ENCODE assay signal across 26 cellular contexts in the genomic region with DNA sequence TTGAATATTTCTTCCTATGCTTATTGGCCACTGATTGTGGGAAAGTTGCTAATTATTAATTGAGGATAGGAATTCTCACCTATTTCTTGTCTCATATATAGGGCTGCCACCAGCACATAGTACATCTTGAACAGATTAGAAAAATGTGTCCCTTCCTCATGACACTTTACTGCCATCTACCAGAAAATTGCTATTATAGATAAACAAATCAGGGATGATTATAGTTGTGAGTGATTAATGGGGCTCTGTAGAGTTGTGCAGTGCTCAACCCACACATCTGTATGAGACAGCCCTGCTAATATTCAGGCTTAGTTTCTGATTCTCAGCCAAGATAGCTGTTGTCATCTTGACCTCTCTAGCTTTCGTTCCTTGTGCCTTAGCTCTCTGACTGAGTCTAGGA.
DNase-seq lines count a peak whose midpoint lies in the region; ATAC-seq and TF ChIP-seq lines count a peak whose summit lies in the region.
"Had no signal": no experiment of that assay in that cellular context is flagged by ENCODE, and none has a peak within 500 bp of the region (broad histone marks: within the 10 kb centered on the region; RNA-seq: fewer than 3 reads in every experiment).

No MANE protein-coding gene starts in this region.

- no peaks in the 10 kb centered on the region for H3K27me3 Mint-ChIP-seq in natural killer cell (ENCODE audit: low read depth in 2 of 2)
- H3K27me3 Mint-ChIP-seq in natural killer cell treated with Interleukin-12 subunit alpha and Interleukin-12 subunit beta and Interleukin-15 and Interleukin-18, amount 100 ng/mL, for 72 hours, result no peaks in the 10 kb centered on the region
- no peaks in the 10 kb centered on the region for H3K27me3 Mint-ChIP-seq in naive thymus-derived CD4-positive, alpha-beta T cell
- H3K27me3 Mint-ChIP-seq in activated T-cell treated with anti-CD3 and anti-CD28 coated beads, Interleukin-2, amount 50 U/mL, for 4 hours (ENCODE audit: low read depth), result no peaks in the 10 kb centered on the region

- peak; percentile 37 to 69 (median 50) for ATAC-seq in natural killer cell
- no peak for ATAC-seq in natural killer cell treated with Interleukin-12 subunit alpha and Interleukin-12 subunit beta and Interleukin-15 and Interleukin-18, amount 100 ng/mL, for 72 hours
- peak; percentile 50 for ATAC-seq in naive thymus-derived CD4-positive, alpha-beta T cell
- no peak for ATAC-seq in activated T-cell treated with anti-CD3 and anti-CD28 coated beads, Interleukin-2, amount 50 U/mL, for 4 hours
- ATAC-seq: foreskin keratinocyte, GM23338, heart left ventricle had no signal

- CTCF ChIA-PET in naive thymus-derived CD4-positive, alpha-beta T cell (lab: Charles Lee), result interaction anchor here (1.5 kb wide), 1 partner anchor 473 kb away, joined by 3 read pairs; no protein-coding TSS in a partner anchor

- H3K4me1 ChIP-seq in naive thymus-derived CD4-positive, alpha-beta T cell (ENCODE audit: control insufficient read depth in 2 of 2, insufficient read depth in 2 of 2, low read length in 2 of 2), result no peaks in the 10 kb centered on the region
- H3K4me1 ChIP-seq: Peyer's patch, prostate gland had no signal

- DNase-seq in natural killer cell (no peak), OCI-M1 (lab: John Stamatoyannopoulos, UW) (peak; percentile 2), NCI-H2227 treated with DMSO at 0.1 percent for 48 hours (lab: John Stamatoyannopoulos, UW) (no peak), NCI-H2196 treated with DMSO at 0.1 percent for 48 hours (lab: John Stamatoyannopoulos, UW; ENCODE audit: unreplicated experiment) (no peak), cerebellar cortex (ENCODE audit: low spot score) (no peak)
- DNase-seq in natural killer cell treated with Interleukin-12 subunit alpha and Interleukin-12 subunit beta and Interleukin-15 and Interleukin-18, amount 100 ng/mL, for 72 hours (ENCODE audit: low spot score), result no peak
- peak in 5 of 9 donors; percentile 7 to 28 (median 14) for DNase-seq in naive thymus-derived CD4-positive, alpha-beta T cell
- DNase-seq in activated T-cell treated with anti-CD3 and anti-CD28 coated beads, Interleukin-2, amount 50 U/mL, for 4 hours, result no peak
- DNase-seq: activated CD4-positive, CD25-positive, alpha-beta regulatory T cell; activated naive CD4-positive, alpha-beta T cell treated with Interleukin-2 at 50 U/mL for 16 hours; foreskin keratinocyte; heart left ventricle; IMR-90; kidney glomerular epithelial cell; NCI-H1092 treated with DMSO at 0.1 percent for 48 hours; NCI-H187 treated with DMSO at 0.1 percent for 48 hours; NCI-H2171 treated with DMSO at 0.1 percent for 48 hours; NCI-H524 treated with DMSO at 0.1 percent for 48 hours; Peyer's patch; SHP77 treated with DMSO at 0.1 percent for 48 hours had no signal

- H3K36me3 Mint-ChIP-seq in natural killer cell, result no peaks in the 10 kb centered on the region
- H3K36me3 Mint-ChIP-seq in natural killer cell treated with Interleukin-12 subunit alpha and Interleukin-12 subunit beta and Interleukin-15 and Interleukin-18, amount 100 ng/mL, for 72 hours, result no peaks in the 10 kb centered on the region
- H3K36me3 Mint-ChIP-seq in naive thymus-derived CD4-positive, alpha-beta T cell, result no peaks in the 10 kb centered on the region
- no peaks in the 10 kb centered on the region for H3K36me3 Mint-ChIP-seq in activated T-cell treated with anti-CD3 and anti-CD28 coated beads, Interleukin-2, amount 50 U/mL, for 4 hours (ENCODE audit: insufficient read depth)

- H3K27me3 ChIP-seq in naive thymus-derived CD4-positive, alpha-beta T cell (ENCODE audit: control insufficient read depth in 2 of 2, insufficient read depth in 2 of 2, low read length in 2 of 2), result no peaks in the 10 kb centered on the region
- H3K27me3 ChIP-seq: foreskin keratinocyte, heart left ventricle, neutrophil, Peyer's patch, tibial nerve had no signal

- intact Hi-C loops in natural killer cell (cut with micrococcal nuclease), result loop anchor here (5.0 kb wide), 1 partner anchor 1123 kb away; no protein-coding TSS in a partner anchor
- intact Hi-C loops in naive thymus-derived CD4-positive, alpha-beta T cell (cut with micrococcal nuclease), result loop anchor here in 1 of 2 donors (1.0 to 5.0 kb wide), 5 partner anchors 187 to 542 kb away; a partner anchor contains a TSS

- H3K36me3 ChIP-seq in naive thymus-derived CD4-positive, alpha-beta T cell (ENCODE audit: control insufficient read depth in 2 of 3, insufficient read depth in 3 of 3, low read length in 3 of 3), result no peaks in the 10 kb centered on the region
- H3K36me3 ChIP-seq: heart left ventricle, neutrophil, Peyer's patch, prostate gland, tibial nerve had no signal

- no peak overlapping the region for H3K4me3 Mint-ChIP-seq in natural killer cell
- H3K4me3 Mint-ChIP-seq in natural killer cell treated with Interleukin-12 subunit alpha and Interleukin-12 subunit beta and Interleukin-15 and Interleukin-18, amount 100 ng/mL, for 72 hours, result no peak overlapping the region
- no peak overlapping the region for H3K4me3 Mint-ChIP-seq in naive thymus-derived CD4-positive, alpha-beta T cell
- no peak overlapping the region for H3K4me3 Mint-ChIP-seq in activated T-cell treated with anti-CD3 and anti-CD28 coated beads, Interleukin-2, amount 50 U/mL, for 4 hours
- H3K4me3 Mint-ChIP-seq: GM23338 had no signal

- no peaks in the 10 kb centered on the region for H3K9me3 ChIP-seq in naive thymus-derived CD4-positive, alpha-beta T cell (ENCODE audit: control insufficient read depth in 2 of 3, low read length in 3 of 3)
- H3K9me3 ChIP-seq: neutrophil, Peyer's patch, prostate gland, tibial nerve had no signal

- POLR2A ChIA-PET in naive thymus-derived CD4-positive, alpha-beta T cell (lab: Charles Lee), result no interaction called here

- peak; percentile 22 for TF ChIP-seq CTCF in natural killer cell (IDR thresholded peaks at IDR 0.05)

- no peak overlapping the region for H3K27ac ChIP-seq in naive thymus-derived CD4-positive, alpha-beta T cell (ENCODE audit: low read depth, low read length)
- H3K27ac ChIP-seq: coronary artery, foreskin keratinocyte, heart left ventricle, neutrophil, Peyer's patch, prostate gland, tibial nerve had no signal

- H3K27ac Mint-ChIP-seq in natural killer cell, result no peak overlapping the region
- no peak overlapping the region for H3K27ac Mint-ChIP-seq in natural killer cell treated with Interleukin-12 subunit alpha and Interleukin-12 subunit beta and Interleukin-15 and Interleukin-18, amount 100 ng/mL, for 72 hours
- H3K27ac Mint-ChIP-seq in naive thymus-derived CD4-positive, alpha-beta T cell, result no peak overlapping the region
- H3K27ac Mint-ChIP-seq: GM23338 had no signal

- H3K9me3 Mint-ChIP-seq in natural killer cell, result no peaks in the 10 kb centered on the region
- H3K9me3 Mint-ChIP-seq in natural killer cell treated with Interleukin-12 subunit alpha and Interleukin-12 subunit beta and Interleukin-15 and Interleukin-18, amount 100 ng/mL, for 72 hours, result no peaks in the 10 kb centered on the region
- peaks cover 0 to 4% (median 0%) of the 10 kb centered on the region in 11 donors for H3K9me3 Mint-ChIP-seq in naive thymus-derived CD4-positive, alpha-beta T cell
- no peaks in the 10 kb centered on the region for H3K9me3 Mint-ChIP-seq in activated T-cell treated with anti-CD3 and anti-CD28 coated beads, Interleukin-2, amount 50 U/mL, for 4 hours
- H3K9me3 Mint-ChIP-seq: GM23338 had no signal

- no peak overlapping the region for H3K4me3 ChIP-seq in naive thymus-derived CD4-positive, alpha-beta T cell (ENCODE audit: low read length)
- H3K4me3 ChIP-seq: coronary artery, GM23338, heart left ventricle, lung, Peyer's patch, prostate gland, tibial nerve had no signal

- no peaks in the 10 kb centered on the region for H3K4me1 Mint-ChIP-seq in natural killer cell
- no peaks in the 10 kb centered on the region for H3K4me1 Mint-ChIP-seq in natural killer cell treated with Interleukin-12 subunit alpha and Interleukin-12 subunit beta and Interleukin-15 and Interleukin-18, amount 100 ng/mL, for 72 hours (ENCODE audit: low read depth in 2 of 2)
- no peaks in the 10 kb centered on the region for H3K4me1 Mint-ChIP-seq in naive thymus-derived CD4-positive, alpha-beta T cell
- no peaks in the 10 kb centered on the region for H3K4me1 Mint-ChIP-seq in activated T-cell treated with anti-CD3 and anti-CD28 coated beads, Interleukin-2, amount 50 U/mL, for 4 hours (ENCODE audit: low read depth)
- H3K4me1 Mint-ChIP-seq: GM23338 had no signal

Comparison
In these comparisons a context has a peak if more than half of its experiments do, and no peak if none do; other contexts are left out.
1. ATAC-seq: peak in natural killer cell (3 of 3) and naive thymus-derived CD4-positive, alpha-beta T cell (single experiment); none in natural killer cell treated with Interleukin-12 subunit alpha and Interleukin-12 subunit beta and Interleukin-15 and Interleukin-18, amount 100 ng/mL, for 72 hours (0 of 2) and activated T-cell treated with anti-CD3 and anti-CD28 coated beads, Interleukin-2, amount 50 U/mL, for 4 hours (0 of 2).
2. DNase-seq: peak in OCI-M1 (single experiment) and naive thymus-derived CD4-positive, alpha-beta T cell (5 of 9); none in natural killer cell (single experiment), natural killer cell treated with Interleukin-12 subunit alpha and Interleukin-12 subunit beta and Interleukin-15 and Interleukin-18, amount 100 ng/mL, for 72 hours (single experiment), activated T-cell treated with anti-CD3 and anti-CD28 coated beads, Interleukin-2, amount 50 U/mL, for 4 hours (single experiment), NCI-H2227 treated with DMSO at 0.1 percent for 48 hours (single experiment), NCI-H2196 treated with DMSO at 0.1 percent for 48 hours (single experiment) and cerebellar cortex (single experiment).